9 cellular contexts compared by ENCODE assay signal in the genomic region with DNA sequence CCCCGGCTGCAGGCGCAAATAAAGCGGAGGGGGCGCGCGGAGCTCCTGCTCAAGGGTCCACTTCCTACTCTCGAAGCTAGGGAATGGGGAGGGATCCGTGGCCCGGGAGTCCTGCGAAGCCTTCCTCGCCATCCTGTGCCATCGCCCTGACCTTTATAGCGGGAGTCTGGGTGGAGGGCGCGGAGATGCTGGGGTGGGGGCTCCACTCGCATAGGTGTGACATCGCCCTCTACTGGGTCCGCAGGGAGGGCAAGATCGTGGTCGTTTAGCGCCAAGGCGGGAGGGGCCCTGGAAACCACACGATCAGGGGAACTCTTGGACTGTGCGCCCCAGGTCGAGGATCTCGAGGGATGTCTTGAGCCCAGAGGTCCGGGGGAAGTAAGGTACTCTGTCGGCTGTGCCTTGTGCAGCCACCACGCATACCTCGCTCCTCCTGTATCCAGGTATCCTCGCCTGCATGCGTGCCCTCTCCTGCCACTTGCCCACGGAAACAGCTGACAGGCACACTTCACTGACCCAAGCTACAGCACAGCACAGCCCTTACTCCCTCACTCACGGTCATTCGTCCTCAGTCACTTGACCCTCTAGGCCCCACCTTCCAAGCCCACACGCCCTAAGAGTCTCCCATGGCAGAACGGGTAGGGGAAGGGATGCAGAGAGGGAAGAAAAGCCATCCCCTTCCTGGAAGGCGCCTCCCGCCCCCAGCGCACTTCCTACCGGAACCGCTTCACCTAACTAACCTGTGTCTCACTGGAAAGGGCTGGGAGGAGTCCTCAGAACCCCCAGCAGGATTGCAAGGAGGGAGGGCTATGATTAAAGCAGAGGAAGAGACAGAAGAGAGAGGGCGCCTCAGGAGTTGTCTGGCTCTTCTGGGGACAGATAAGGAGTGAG. TPM values are rescaled to one million over a fixed set of nuclear protein-coding genes. Genes with fewer than 3 reads are reported as not detected.
A peak's percentile ranks its signal among the peaks of the same experiment; 100 is the strongest.
DNase-seq lines count a peak whose midpoint lies in the region; ATAC-seq, FAIRE-seq and TF ChIP-seq lines count a peak whose summit lies in the region.
"Had no signal": no experiment of that assay in that cellular context is flagged by ENCODE, and none has a peak within 500 bp of the region (broad histone marks: within the 10 kb centered on the region; RNA-seq: fewer than 3 reads in every experiment).

No MANE protein-coding gene starts in this region.

- H3K4me1 ChIP-seq in A549 (no peaks in the 10 kb centered on the region), HUES64 (ENCODE audit: insufficient read depth, low read length) (peaks cover 15% of the 10 kb centered on the region), ectodermal cell (ENCODE audit: control insufficient read depth, insufficient read depth, low read length) (peaks cover 24% of the 10 kb centered on the region)

- TF ChIP-seq POLR2A in A549 (IDR thresholded peaks at IDR 0.05; ENCODE audit: low read length), result no peak

- CTCF ChIA-PET in A549 (lab: Yijun Ruan, JAX), result interaction anchor here (0.7 to 1.1 kb wide), 3 partner anchors 8 to 63 kb away, joined by 3 read pairs; no protein-coding TSS in a partner anchor

- H3K27ac ChIP-seq in A549, result peak overlapping the region in 1 of 2 experiments; percentile 70; a peak in 2 of 6 replicates
- H3K27ac ChIP-seq in HUES64 (ENCODE audit: low read depth, low read length), result no peak overlapping the region
- no peak overlapping the region for H3K27ac ChIP-seq in ectodermal cell (ENCODE audit: insufficient read depth, low read depth, low read length, poor library complexity, severe bottlenecking)

- TF ChIP-seq RAD21 in A549 (conservative IDR thresholded peaks at IDR 0.05 in 1 of 2, IDR thresholded peaks at IDR 0.05 in 1 of 2), result no peak

- TF ChIP-seq CTCF in A549 (IDR thresholded peaks at IDR 0.05) (no peak), GM20000 (IDR thresholded peaks at IDR 0.05; ENCODE audit: extremely low read depth, missing control alignments) (no peak)

- peak in 1 of 2 experiments; percentile 39; a peak in 4 of 6 replicates for ATAC-seq in A549

- no peak for FAIRE-seq in A549 (lab: Jason Lieb, UNC)

- no peak for TF ChIP-seq EP300 in A549 (IDR thresholded peaks at IDR 0.05)

- H3K9ac ChIP-seq in HUES64 (ENCODE audit: low read depth, low read length), result no peak overlapping the region

- H3K4me3 ChIP-seq in A549 (peak overlapping the region; percentile 35; the same call in 2 of the 3 replicates), HUES64 (ENCODE audit: low read length) (peak overlapping the region; percentile 55), ectodermal cell (ENCODE audit: insufficient read depth, low read depth, low read length) (peak overlapping the region; percentile 43)

- POLR2A ChIA-PET in A549 (lab: Yijun Ruan, JAX), result interaction anchor here (1.4 kb wide), 1 partner anchor 128 kb away, joined by 3 read pairs; a partner anchor contains a TSS

- no peaks in the 10 kb centered on the region for H3K9me3 ChIP-seq in A549
- H3K9me3 ChIP-seq in HUES64 (ENCODE audit: insufficient read depth, low read depth, low read length), result no peaks in the 10 kb centered on the region
- H3K9me3 ChIP-seq in ectodermal cell (ENCODE audit: control insufficient read depth, low read length), result no peaks in the 10 kb centered on the region

- no peaks in the 10 kb centered on the region for H3K36me3 ChIP-seq in HUES64 (ENCODE audit: insufficient read depth, low read length)
- no peaks in the 10 kb centered on the region for H3K36me3 ChIP-seq in ectodermal cell (ENCODE audit: control insufficient read depth, insufficient read depth, low read length)

- DNase-seq in A549 (ENCODE audit: low read depth in 1 of 2, low spot score in 1 of 2), result no peak
- peak; percentile 45 for DNase-seq in myocyte (ENCODE audit: low read depth)
- DNase-seq in SW 1271 (lab: John Stamatoyannopoulos, UW), result no peak
- DNase-seq in NCI-H524 treated with DMSO at 0.1 percent for 48 hours (lab: John Stamatoyannopoulos, UW), result no peak
- no peak for DNase-seq in GM20000 (ENCODE audit: low spot score)
- no peak for DNase-seq in GM19240 (ENCODE audit: insufficient read length, low spot score)

- peak overlapping the region; percentile 73 for H3K4me2 ChIP-seq in A549

- WGBS in A549 (ENCODE audit: missing lambda C conversion rate), result 83% methylated on average over 29 of the region's 43 CpGs
- 3% methylated on average over 38 of the region's 43 CpGs for WGBS in HUES64
- 4 to 5% methylated on average over 43 of the region's 43 CpGs for WGBS in ectodermal cell, 2 experiments

- peaks cover 76% of the 10 kb centered on the region for H3K27me3 ChIP-seq in HUES64 (ENCODE audit: insufficient read depth, low read length)
- H3K27me3 ChIP-seq in ectodermal cell (ENCODE audit: control insufficient read depth, insufficient read depth, low read length, poor library complexity, severe bottlenecking), result peaks cover 42% of the 10 kb centered on the region

TF ChIP-seq in A549, 52 proteins besides CTCF, POLR2A, EP300 and RAD21:
- TF ChIP-seq EHF (CRISPR knock-in tag; IDR thresholded peaks at IDR 0.05), result no peak
- no peak for TF ChIP-seq ZNF302 (CRISPR knock-in tag; IDR thresholded peaks at IDR 0.05)
- 0 out of 2 replicates have a peak, but pooled peaks have one; percentile 36 for TF ChIP-seq RFX5 (IDR thresholded peaks at IDR 0.05)
- TF ChIP-seq, protein P1, sequence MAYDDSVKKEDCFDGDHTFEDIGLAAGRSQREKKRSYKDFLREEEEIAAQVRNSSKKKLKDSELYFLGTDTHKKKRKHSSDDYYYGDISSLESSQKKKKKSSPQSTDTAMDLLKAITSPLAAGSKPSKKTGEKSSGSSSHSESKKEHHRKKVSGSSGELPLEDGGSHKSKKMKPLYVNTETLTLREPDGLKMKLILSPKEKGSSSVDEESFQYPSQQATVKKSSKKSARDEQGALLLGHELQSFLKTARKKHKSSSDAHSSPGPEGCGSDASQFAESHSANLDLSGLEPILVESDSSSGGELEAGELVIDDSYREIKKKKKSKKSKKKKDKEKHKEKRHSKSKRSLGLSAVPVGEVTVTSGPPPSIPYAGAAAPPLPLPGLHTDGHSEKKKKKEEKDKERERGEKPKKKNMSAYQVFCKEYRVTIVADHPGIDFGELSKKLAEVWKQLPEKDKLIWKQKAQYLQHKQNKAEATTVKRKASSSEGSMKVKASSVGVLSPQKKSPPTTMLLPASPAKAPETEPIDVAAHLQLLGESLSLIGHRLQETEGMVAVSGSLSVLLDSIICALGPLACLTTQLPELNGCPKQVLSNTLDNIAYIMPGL (CRISPR knock-in tag; IDR thresholded peaks at IDR 0.05; ENCODE audit: borderline replicate concordance), result no peak
- no peak for TF ChIP-seq FOXS1 (CRISPR knock-in tag; IDR thresholded peaks at IDR 0.05)
- TF ChIP-seq RNF2 (IDR thresholded peaks at IDR 0.05; ENCODE audit: borderline replicate concordance, low read depth), result no peak
- TF ChIP-seq, protein P2, sequence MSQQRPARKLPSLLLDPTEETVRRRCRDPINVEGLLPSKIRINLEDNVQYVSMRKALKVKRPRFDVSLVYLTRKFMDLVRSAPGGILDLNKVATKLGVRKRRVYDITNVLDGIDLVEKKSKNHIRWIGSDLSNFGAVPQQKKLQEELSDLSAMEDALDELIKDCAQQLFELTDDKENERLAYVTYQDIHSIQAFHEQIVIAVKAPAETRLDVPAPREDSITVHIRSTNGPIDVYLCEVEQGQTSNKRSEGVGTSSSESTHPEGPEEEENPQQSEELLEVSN (IDR thresholded peaks at IDR 0.05; ENCODE audit: borderline replicate concordance, low read depth), result no peak
- no peak for TF ChIP-seq CBX2 (IDR thresholded peaks at IDR 0.05; ENCODE audit: borderline replicate concordance, low read depth)

RNA-seq across cellular contexts. Expression of a gene that starts 22.7 kb away (rescaled TPM):
- 0.36 and 0.52 TPM in 2 replicates for polyA plus RNA-seq in A549 (2011; rRNA removed)
- 0.25 and 0.29 TPM in 2 replicates for polyA plus RNA-seq in A549 (2012; cell fraction: cytosol; rRNA removed)
- polyA plus RNA-seq in A549 (2012; cell fraction: nucleus; rRNA removed), result 0.84 and 1.2 TPM in 2 replicates
- polyA plus RNA-seq in A549 (2017; fragmentation: RNase III; extraction: RNeasy Plus Mini Kit Qiagen cat#74134 plus additional on column Dnase treatment), result 0.18 to 0.50 TPM (median 0.29 TPM) in 3 replicates
- polyA minus RNA-seq in A549 (2011; rRNA and poly(A)+ RNA removed), result 0.12 and 1.1 TPM in 2 replicates
- polyA plus RNA-seq in HUES64 (2013, experiment 1 of 2), result 6.9 TPM
- 7.9 TPM for polyA plus RNA-seq in HUES64 (2013, experiment 2 of 2)
- 4.5 TPM for polyA plus RNA-seq in ectodermal cell (2013, experiment 1 of 4)
- 3.9 TPM for polyA plus RNA-seq in ectodermal cell (2013, experiment 2 of 4)
- polyA plus RNA-seq in ectodermal cell (2013, experiment 3 of 4), result 4.7 TPM
- polyA plus RNA-seq in ectodermal cell (2013, experiment 4 of 4), result 4.4 TPM
- total RNA-seq in myocyte, result 23.2 and 23.6 TPM in 2 replicates
- polyA plus RNA-seq in myocyte (2012), result 20.7 TPM
- total RNA-seq: NCI-H460 had no signal
